ENCODE assay signal across 12 cellular contexts in the genomic region with DNA sequence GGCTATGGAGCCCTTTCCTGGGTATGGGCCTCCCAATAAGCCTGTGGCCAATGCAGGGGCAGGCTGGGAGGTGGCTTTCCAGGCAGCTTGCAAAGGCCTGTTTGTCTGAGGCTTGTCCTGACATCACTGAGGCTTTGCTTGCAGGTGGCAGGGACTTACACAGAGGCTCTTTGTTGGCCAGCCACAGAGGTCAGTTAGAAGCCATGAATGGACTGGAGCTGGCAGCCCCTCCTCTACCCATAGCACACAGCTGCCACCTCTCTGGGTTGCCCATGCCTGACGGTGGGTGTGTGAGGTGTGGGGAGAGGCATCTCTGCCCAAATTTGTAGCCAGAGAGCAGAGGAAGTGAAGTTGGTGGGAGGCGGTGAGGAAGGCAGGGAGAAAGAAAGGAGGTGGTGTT. TPM values are rescaled to one million over a fixed set of nuclear protein-coding genes. Genes with fewer than 3 reads are reported as not detected.
DNase-seq lines count a peak whose midpoint lies in the region; ATAC-seq and FAIRE-seq lines count a peak whose summit lies in the region.
"Had no signal": no experiment of that assay in that cellular context is flagged by ENCODE, and none has a peak within 500 bp of the region (broad histone marks: within the 10 kb centered on the region; RNA-seq: fewer than 3 reads in every experiment).

No MANE protein-coding gene starts in this region.

- no peaks in the 10 kb centered on the region for H3K9me3 ChIP-seq in HAP-1

- H3K4me3 ChIP-seq in HAP-1: no peak overlapping the region
- H3K4me3 ChIP-seq: GM23248 had no signal

- no peak for FAIRE-seq in urothelium cell line (lab: Jason Lieb, UNC)
- FAIRE-seq: endothelial cell of umbilical vein had no signal

- peaks cover 7% of the 10 kb centered on the region for H3K36me3 ChIP-seq in HAP-1 (replicated peaks)

- DNase-seq in cardiac septum (ENCODE audit: low spot score) (peak; percentile 46), left ventricle myocardium superior (no peak), SW480 (ENCODE audit: low spot score) (peak; percentile 94), left kidney (ENCODE audit: low read depth, low spot score) (peak; percentile 24), urothelium cell line (ENCODE audit: low spot score) (peak; percentile 42), SK-N-DZ (ENCODE audit: low spot score) (no peak), HAP-1 (ENCODE audit: low spot score in 2 of 2) (no peak), NCI-H345 (lab: John Stamatoyannopoulos, UW) (no peak)
- DNase-seq: GF-D8, GM23248, T-cell had no signal

- peaks cover 11% of the 10 kb centered on the region for H3K4me1 ChIP-seq in HAP-1

- intact Hi-C loops in cardiac septum (cut with DNase I) (no loop called here), left ventricle myocardium superior (cut with micrococcal nuclease) (no loop called here)

- no peak for ATAC-seq in left ventricle myocardium superior
- ATAC-seq: T-cell had no signal

- in situ Hi-C loops in HAP-1 (cut with MboI; ENCODE audit: low sequenced_read_pairs): no loop called here

- no peaks in the 10 kb centered on the region for H3K27me3 ChIP-seq in HAP-1 (ENCODE audit: low read depth)

RNA-seq across cellular contexts. Expression of a gene that starts 17.1 kb away (rescaled TPM):
- total RNA-seq in cardiac septum: 30.5 TPM
- total RNA-seq in left ventricle myocardium superior: 31.9 TPM
- polyA plus RNA-seq in SK-N-DZ (2014; cell fraction: cytosol; rRNA removed): 4.4 and 7.7 TPM in 2 replicates
- polyA plus RNA-seq in SK-N-DZ (2014; cell fraction: nucleus; rRNA removed): 6.8 and 8.7 TPM in 2 replicates

Comparison
In these comparisons a context has a peak if more than half of its experiments do, and no peak if none do; other contexts are left out.
1. DNase-seq: peak in cardiac septum (single experiment), SW480 (single experiment), left kidney (single experiment) and urothelium cell line (single experiment); none in left ventricle myocardium superior (single experiment), SK-N-DZ (single experiment), HAP-1 (0 of 2) and NCI-H345 (single experiment).